Comparison of ENCODE assay signal across 19 cellular contexts in the genomic region with DNA sequence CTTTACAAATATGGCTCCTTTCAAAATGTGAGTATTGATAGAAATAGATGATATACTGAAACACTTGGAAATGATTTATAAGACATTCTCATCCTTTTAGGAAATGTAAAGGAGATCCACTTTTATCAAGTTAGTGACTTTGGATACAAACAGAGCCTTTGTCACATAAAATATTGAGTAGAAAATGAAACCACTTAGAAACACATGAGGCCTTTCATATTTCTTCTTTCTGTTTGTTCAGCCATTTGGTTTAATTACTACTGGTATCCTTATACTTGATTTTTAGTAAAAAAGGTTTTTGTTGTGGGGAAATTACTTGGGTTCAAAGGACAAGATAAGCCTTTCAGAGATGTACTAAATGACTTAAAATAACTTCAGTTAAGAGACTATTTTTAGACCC. TPM values are rescaled to one million over a fixed set of nuclear protein-coding genes. Genes with fewer than 3 reads are reported as not detected.
"Had no signal": no experiment of that assay in that cellular context is flagged by ENCODE, and none has a peak within 500 bp of the region (broad histone marks: within the 10 kb centered on the region; RNA-seq: fewer than 3 reads in every experiment).

No MANE protein-coding gene starts in this region.

- H3K4me3 Mint-ChIP-seq: dendritic cell treated with granulocyte-macrophage colony-stimulating factor and Interleukin-4, amounts not matched to agents 40 ng/mL and 50 ng/mL, for 4 days; naive thymus-derived CD8-positive, alpha-beta T cell; stimulated activated naive B cell treated with anti-CD40 and anti-IgM and Interleukin-4, amounts not matched to agents 10 μg/mL and 1 μg/mL and 100 μg/mL, for 72 hours; stimulated activated naive CD8-positive, alpha-beta T cell treated with anti-CD3 and anti-CD28 coated beads, Interleukin-15, amount 100 ng/mL, for 72 hours had no signal

- H3K9me3 Mint-ChIP-seq: dendritic cell treated with granulocyte-macrophage colony-stimulating factor and Interleukin-4, amounts not matched to agents 40 ng/mL and 50 ng/mL, for 4 days; stimulated activated naive CD8-positive, alpha-beta T cell treated with anti-CD3 and anti-CD28 coated beads, Interleukin-15, amount 100 ng/mL, for 72 hours had no signal

- H3K36me3 Mint-ChIP-seq: naive thymus-derived CD8-positive, alpha-beta T cell; stimulated activated naive B cell treated with anti-CD40 and anti-IgM and Interleukin-4, amounts not matched to agents 10 μg/mL and 1 μg/mL and 100 μg/mL, for 72 hours had no signal

- FAIRE-seq: colon, frontal cortex had no signal

- DNase-seq: cerebellar nuclear complex; erythroblast; heart right ventricle; kidney glomerular epithelial cell; mammary epithelial cell; mucosa of descending colon; naive thymus-derived CD8-positive, alpha-beta T cell; posterior cingulate gyrus; stimulated activated CD4-positive, alpha-beta T cell treated with anti-CD3 and anti-CD28 coated beads, Interleukin-2, amount 100 ng/mL, for 24 hours; stimulated activated CD4-positive, alpha-beta T cell treated with anti-CD3 and anti-CD28 coated beads, Interleukin-4, amount 100 ng/mL, for 4 hours; stimulated activated naive B cell treated with anti-CD40 and anti-IgM and Interleukin-4, amounts not matched to agents 10 μg/mL and 1 μg/mL and 100 μg/mL, for 72 hours; stimulated activated naive CD8-positive, alpha-beta T cell treated with anti-CD3 and anti-CD28 coated beads, Interleukin-15, amount 100 ng/mL, for 72 hours; testis had no signal

- H3K9me3 ChIP-seq: heart right ventricle, mucosa of descending colon, neutrophil, testis, tibial nerve had no signal

- H3K36me3 ChIP-seq: heart right ventricle, neutrophil, tibial nerve had no signal

- H3K4me3 ChIP-seq: heart right ventricle, mucosa of descending colon, testis, tibial nerve had no signal

- H3K27ac Mint-ChIP-seq: dendritic cell treated with granulocyte-macrophage colony-stimulating factor and Interleukin-4, amounts not matched to agents 40 ng/mL and 50 ng/mL, for 4 days; stimulated activated naive B cell treated with anti-CD40 and anti-IgM and Interleukin-4, amounts not matched to agents 10 μg/mL and 1 μg/mL and 100 μg/mL, for 72 hours; stimulated activated naive CD8-positive, alpha-beta T cell treated with anti-CD3 and anti-CD28 coated beads, Interleukin-15, amount 100 ng/mL, for 72 hours had no signal

- ATAC-seq: heart right ventricle; mucosa of descending colon; naive thymus-derived CD8-positive, alpha-beta T cell; sciatic nerve; stimulated activated naive B cell treated with anti-CD40 and anti-IgM and Interleukin-4, amounts not matched to agents 10 μg/mL and 1 μg/mL and 100 μg/mL, for 72 hours; stimulated activated naive CD8-positive, alpha-beta T cell treated with anti-CD3 and anti-CD28 coated beads, Interleukin-15, amount 100 ng/mL, for 72 hours had no signal

- H3K27me3 ChIP-seq: testis had no signal

- H3K27ac ChIP-seq: heart right ventricle, neutrophil, testis had no signal

RNA-seq across cellular contexts. Expression of a gene that starts 4.1 kb away (rescaled TPM):
- total RNA-seq: naive thymus-derived CD8-positive, alpha-beta T cell had no signal
- polyA plus RNA-seq: naive thymus-derived CD8-positive, alpha-beta T cell had no signal
